ENCODE assay signal across 17 cellular contexts in genomic region chr21:32425628-32426027, GRCh38. TPM values are rescaled to one million over a fixed set of nuclear protein-coding genes. Genes with fewer than 3 reads are reported as not detected.
A peak's percentile ranks its signal among the peaks of the same experiment; 100 is the strongest.
DNase-seq lines count a peak whose midpoint lies in the region; ATAC-seq and TF ChIP-seq lines count a peak whose summit lies in the region.
"Had no signal": no experiment of that assay in that cellular context is flagged by ENCODE, and none has a peak within 500 bp of the region (broad histone marks: within the 10 kb centered on the region; RNA-seq: fewer than 3 reads in every experiment).

No MANE protein-coding gene starts in this region.

- no peaks in the 10 kb centered on the region for H3K9me2 ChIP-seq in GM23338 (ENCODE audit: insufficient read depth)

- H3K4me2 ChIP-seq in GM23338: no peak overlapping the region
- H3K4me2 ChIP-seq in mammary epithelial cell (ENCODE audit: insufficient read depth, low read depth, low read length): peak overlapping the region; percentile 43

- no peaks in the 10 kb centered on the region for H4K20me1 ChIP-seq in GM23338 (replicated peaks; ENCODE audit: insufficient read depth)
- H4K20me1 ChIP-seq in mammary epithelial cell (ENCODE audit: insufficient read depth, low read length): no peaks in the 10 kb centered on the region

- H3K27ac Mint-ChIP-seq in GM23338: no peak overlapping the region
- H3K27ac Mint-ChIP-seq in osteocyte (ENCODE audit: unreplicated experiment): no peak overlapping the region
- H3K27ac Mint-ChIP-seq: activated naive CD8-positive, alpha-beta T cell treated with anti-CD3 and anti-CD28 coated beads, Interleukin-2, amount 50 U/mL, for 24 hours; activated T-helper 1 cell treated with anti-CD3 and anti-CD28 coated beads, Interleukin-12 subunit alpha, Interleukin-12 subunit beta, Interleukin-2, Interleukin-4 antibody, amounts not matched to agents 30 ng/mL and 10 ng/mL and 1 ng/mL, durations not matched to agents 14 hours and 24 hours and 36 hours had no signal

- H3K9ac ChIP-seq in mammary epithelial cell (ENCODE audit: insufficient read depth, low read length): no peak overlapping the region

- no peaks in the 10 kb centered on the region for H3K36me3 ChIP-seq in GM23338 (ENCODE audit: insufficient read depth)
- H3K36me3 ChIP-seq in mammary epithelial cell (ENCODE audit: insufficient read depth, low read length): no peaks in the 10 kb centered on the region
- no peaks in the 10 kb centered on the region for H3K36me3 ChIP-seq in mesodermal cell (ENCODE audit: control insufficient read depth, insufficient read depth, low read length)
- H3K36me3 ChIP-seq: sigmoid colon had no signal

- DNase-seq in GM23338 (ENCODE audit: low spot score) (no peak), RPMI7951 (ENCODE audit: low read depth) (peak; percentile 9), mammary epithelial cell (no peak), G401 (ENCODE audit: low spot score) (no peak), NCI-H2227 (lab: John Stamatoyannopoulos, UW; ENCODE audit: unreplicated experiment) (no peak), osteocyte (ENCODE audit: extremely low spot score, unreplicated experiment) (no peak)
- DNase-seq: activated naive CD8-positive, alpha-beta T cell treated with anti-CD3 and anti-CD28 coated beads, Interleukin-2, amount 50 U/mL, for 24 hours; foreskin melanocyte; NCI-H1930; NCI-H524 treated with DMSO at 0.1 percent for 48 hours; sigmoid colon; stimulated activated CD4-positive, alpha-beta T cell treated with anti-CD3 and anti-CD28 coated beads, Interleukin-1b, Interleukin-23, amount 100 ng/mL, for 48 hours; T-cell had no signal

- H3K9me3 Mint-ChIP-seq in GM23338 (peaks cover 23% of the 10 kb centered on the region), osteocyte (ENCODE audit: unreplicated experiment) (peaks cover 6% of the 10 kb centered on the region)
- H3K9me3 Mint-ChIP-seq: activated T-helper 1 cell treated with anti-CD3 and anti-CD28 coated beads, Interleukin-12 subunit alpha, Interleukin-12 subunit beta, Interleukin-2, Interleukin-4 antibody, amounts not matched to agents 30 ng/mL and 10 ng/mL and 1 ng/mL, durations not matched to agents 14 hours and 24 hours and 36 hours had no signal

- H3K4me1 Mint-ChIP-seq in GM23338: peaks cover 13% of the 10 kb centered on the region
- H3K4me1 Mint-ChIP-seq in osteocyte (ENCODE audit: unreplicated experiment): peaks cover 3% of the 10 kb centered on the region
- H3K4me1 Mint-ChIP-seq: activated naive CD8-positive, alpha-beta T cell treated with anti-CD3 and anti-CD28 coated beads, Interleukin-2, amount 50 U/mL, for 24 hours had no signal

- no peak overlapping the region for H2AFZ ChIP-seq in GM23338
- H2AFZ ChIP-seq in mammary epithelial cell (ENCODE audit: low read depth, low read length): no peak overlapping the region

- dilution Hi-C loops in mammary epithelial cell (cut with HindIII; ENCODE audit: low sequenced_read_pairs): no loop called here

- 18% methylated on average over 4 of the region's 4 CpGs for WGBS in mammary epithelial cell (ENCODE audit: low coverage, missing lambda C conversion rate)
- 87 to 92% methylated on average over 4 of the region's 4 CpGs for WGBS in mesodermal cell (ENCODE audit: insufficient coverage in 2 of 2), 2 experiments

- CTCF ChIA-PET in mammary epithelial cell (lab: Charles Lee; ENCODE audit: low non-redundant PET): no interaction called here

- peaks cover 13% of the 10 kb centered on the region for H3K4me1 ChIP-seq in GM23338 (ENCODE audit: insufficient read depth)
- H3K4me1 ChIP-seq in mammary epithelial cell (ENCODE audit: insufficient read depth, low read length): peaks cover 57% of the 10 kb centered on the region
- peaks cover 8% of the 10 kb centered on the region for H3K4me1 ChIP-seq in mesodermal cell (ENCODE audit: control insufficient read depth, insufficient read depth, low read length, poor library complexity, severe bottlenecking)

- H3K4me3 Mint-ChIP-seq in GM23338: no peak overlapping the region
- H3K4me3 Mint-ChIP-seq in osteocyte (ENCODE audit: unreplicated experiment): no peak overlapping the region
- H3K4me3 Mint-ChIP-seq: activated naive CD8-positive, alpha-beta T cell treated with anti-CD3 and anti-CD28 coated beads, Interleukin-2, amount 50 U/mL, for 24 hours; activated T-helper 1 cell treated with anti-CD3 and anti-CD28 coated beads, Interleukin-12 subunit alpha, Interleukin-12 subunit beta, Interleukin-2, Interleukin-4 antibody, amounts not matched to agents 30 ng/mL and 10 ng/mL and 1 ng/mL, durations not matched to agents 14 hours and 24 hours and 36 hours; T-cell had no signal

- no peaks in the 10 kb centered on the region for H3F3A ChIP-seq in GM23338 (replicated peaks; ENCODE audit: low read depth)

- H3K79me2 ChIP-seq in GM23338 (replicated peaks; ENCODE audit: insufficient read depth) (no peaks in the 10 kb centered on the region), mammary epithelial cell (ENCODE audit: insufficient read depth, low read length) (peaks cover 58% of the 10 kb centered on the region)

- ATAC-seq in GM23338 (peak; percentile 55; the same call in 1 of the 3 replicates), HG02852 (IDR thresholded peaks at IDR 0.05; ENCODE audit: unreplicated experiment) (no peak)
- ATAC-seq: activated naive CD8-positive, alpha-beta T cell treated with anti-CD3 and anti-CD28 coated beads, Interleukin-2, amount 50 U/mL, for 24 hours; left lobe of liver; T-cell had no signal

- H3K4me3 ChIP-seq in GM23338: no peak overlapping the region
- H3K4me3 ChIP-seq in mammary epithelial cell (replicated peaks in 1 of 3; ENCODE audit: insufficient read depth in 1 of 3, low read depth in 2 of 3, low read length in 3 of 3): no peak overlapping the region
- H3K4me3 ChIP-seq in mesodermal cell (ENCODE audit: extremely low read depth, insufficient read depth, low read length, poor library complexity, severe bottlenecking): no peak overlapping the region
- H3K4me3 ChIP-seq: sigmoid colon had no signal

- intact Hi-C loops in mammary epithelial cell (cut with micrococcal nuclease): loop anchor here (1.0 kb wide), 1 partner anchor 11 kb away; no protein-coding TSS in a partner anchor

- no TSS peak for BruUV-seq in mammary epithelial cell (replicated peaks; lab: Mats Ljungman, UMichigan)

- peak; percentile 47 to 52 for TF ChIP-seq CTCF in GM23338 (conservative IDR thresholded peaks at IDR 0.05; ENCODE audit: low read depth in 2 of 2)
- TF ChIP-seq CTCF in mammary epithelial cell (conservative IDR thresholded peaks at IDR 0.05 in 1 of 2, IDR thresholded peaks at IDR 0.05 in 1 of 2; ENCODE audit: extremely low read depth in 1 of 2, insufficient read depth in 1 of 2, low read depth in 1 of 2, low read length in 2 of 2): peak; percentile 24 to 38
- TF ChIP-seq CTCF in osteocyte (IDR thresholded peaks at IDR 0.05): no peak

- in situ Hi-C loops in mammary epithelial cell (cut with MboI; ENCODE audit: low sequenced_read_pairs in 2 of 2) (no loop called here), G401 (cut with HindIII; ENCODE audit: low sequenced_read_pairs) (no loop called here)

- H3K27me3 Mint-ChIP-seq in GM23338 (ENCODE audit: insufficient read depth, low read depth, poor library complexity) (peaks cover 3% of the 10 kb centered on the region), osteocyte (ENCODE audit: unreplicated experiment) (peaks cover 29% of the 10 kb centered on the region)
- H3K27me3 Mint-ChIP-seq: activated naive CD8-positive, alpha-beta T cell treated with anti-CD3 and anti-CD28 coated beads, Interleukin-2, amount 50 U/mL, for 24 hours; T-cell had no signal

- no peaks in the 10 kb centered on the region for H3K9me3 ChIP-seq in mammary epithelial cell (replicated peaks; ENCODE audit: insufficient read depth, low read length)
- no peaks in the 10 kb centered on the region for H3K9me3 ChIP-seq in mesodermal cell (ENCODE audit: control insufficient read depth, low read length)
- H3K9me3 ChIP-seq: sigmoid colon had no signal

- H3K27ac ChIP-seq in GM23338 (ENCODE audit: low read depth) (no peak overlapping the region), mammary epithelial cell (ENCODE audit: insufficient read depth, low read depth, low read length) (peak overlapping the region; percentile 58), mesodermal cell (ENCODE audit: low read depth, low read length, severe bottlenecking) (peak overlapping the region; percentile 36)
- H3K27ac ChIP-seq: sigmoid colon had no signal

- H3K27me3 ChIP-seq in GM23338 (ENCODE audit: insufficient read depth): no peaks in the 10 kb centered on the region
- H3K27me3 ChIP-seq in mammary epithelial cell (ENCODE audit: insufficient read depth, low read length): no peaks in the 10 kb centered on the region
- H3K27me3 ChIP-seq: sigmoid colon had no signal

- H3K36me3 Mint-ChIP-seq in GM23338 (ENCODE audit: low read depth) (peaks cover 14% of the 10 kb centered on the region), osteocyte (ENCODE audit: unreplicated experiment) (peaks cover 2% of the 10 kb centered on the region)

TF ChIP-seq in GM23338, 12 proteins besides CTCF, POLR2A, EP300 and RAD21:
- TF ChIP-seq ZNF114 (CRISPR knock-in tag; IDR thresholded peaks at IDR 0.05) (no peak), ZNF331 (CRISPR knock-in tag; IDR thresholded peaks at IDR 0.05; ENCODE audit: low read depth) (no peak), EZH2phosphoT487 (IDR thresholded peaks at IDR 0.05; ENCODE audit: unreplicated experiment) (no peak), STAT1 (IDR thresholded peaks at IDR 0.05; ENCODE audit: unreplicated experiment) (no peak), CREB1 (CRISPR knock-in tag; IDR thresholded peaks at IDR 0.05; ENCODE audit: low read depth) (no peak)

RNA-seq across cellular contexts. Expression of gene EVA1C, which starts 13.1 kb away (rescaled TPM):
- total RNA-seq in GM23338 (2014; rRNA removed; shearing (Covaris generic)): 3.8 and 6.9 TPM in 2 replicates
- polyA plus RNA-seq in GM23338 (2016; fragmentation: Nextera tagmentation; extraction: Ambion mirVana) (3.9 and 4.6 TPM in 2 replicates), mammary epithelial cell (22.2 TPM)
- total RNA-seq in RPMI7951 (2014; rRNA removed; shearing (Covaris generic)): 9.6 and 11.8 TPM in 2 replicates
- total RNA-seq in mammary epithelial cell (10 to 100 TPM; 11.7 to 28.4 TPM), osteocyte (3.0 and 3.2 TPM in 2 replicates)
- polyA minus RNA-seq in mammary epithelial cell: 5.7 TPM
- polyA plus RNA-seq in mesodermal cell (2013, experiment 1 of 2): not detected
- polyA plus RNA-seq in mesodermal cell (2013, experiment 2 of 2): 0.51 TPM
- 2.3 TPM in 1 of 2 replicates, not detected in the other for total RNA-seq in G401 (2014; rRNA removed; shearing (Covaris generic))

RNA-seq across cellular contexts. Expression of gene URB1, which starts 32.8 kb away (rescaled TPM):
- 42.2 and 44.1 TPM in 2 replicates for total RNA-seq in GM23338 (2014; rRNA removed; shearing (Covaris generic))
- polyA plus RNA-seq in GM23338 (2016; fragmentation: Nextera tagmentation; extraction: Ambion mirVana): 6.8 and 7.7 TPM in 2 replicates
- total RNA-seq in RPMI7951 (2014; rRNA removed; shearing (Covaris generic)): 7.2 and 9.3 TPM in 2 replicates
- total RNA-seq in mammary epithelial cell: 10 to 100 TPM; 32.2 to 36.4 TPM
- 12.5 TPM for polyA plus RNA-seq in mammary epithelial cell
- polyA minus RNA-seq in mammary epithelial cell: 44.7 TPM
- 6.7 TPM for polyA plus RNA-seq in mesodermal cell (2013, experiment 1 of 2)
- polyA plus RNA-seq in mesodermal cell (2013, experiment 2 of 2): 5.7 TPM
- total RNA-seq in G401 (2014; rRNA removed; shearing (Covaris generic)): 12.6 and 20.9 TPM in 2 replicates
- 15.4 and 17.3 TPM in 2 replicates for total RNA-seq in osteocyte
